1 cellular context compared by ENCODE assay signal in the genomic region with DNA sequence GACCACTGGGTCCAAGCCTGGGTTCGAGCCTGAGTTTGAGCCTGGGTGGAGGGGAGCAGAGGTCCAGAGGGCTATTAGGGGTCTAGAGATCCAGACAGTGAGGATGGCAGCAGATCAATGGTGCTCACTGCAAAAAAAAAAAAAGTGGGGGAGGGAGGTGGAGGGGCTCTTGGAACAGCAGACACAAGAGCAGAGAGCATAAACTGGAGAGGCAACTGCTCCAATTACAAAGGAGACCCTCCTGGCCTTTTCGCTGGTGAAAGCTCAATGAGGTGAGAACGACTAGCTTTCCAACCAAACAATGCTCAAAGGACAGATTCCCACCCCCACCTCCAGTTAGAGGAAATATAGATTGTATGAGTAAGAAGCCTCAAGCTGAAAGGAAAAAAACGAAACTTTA.
TF ChIP-seq lines count a peak whose summit lies in the region.

No MANE protein-coding gene starts in this region.

TF ChIP-seq in K562, 482 proteins besides CTCF, POLR2A, EP300 and RAD21 (continued from another document):
- TF ChIP-seq, protein P1, sequence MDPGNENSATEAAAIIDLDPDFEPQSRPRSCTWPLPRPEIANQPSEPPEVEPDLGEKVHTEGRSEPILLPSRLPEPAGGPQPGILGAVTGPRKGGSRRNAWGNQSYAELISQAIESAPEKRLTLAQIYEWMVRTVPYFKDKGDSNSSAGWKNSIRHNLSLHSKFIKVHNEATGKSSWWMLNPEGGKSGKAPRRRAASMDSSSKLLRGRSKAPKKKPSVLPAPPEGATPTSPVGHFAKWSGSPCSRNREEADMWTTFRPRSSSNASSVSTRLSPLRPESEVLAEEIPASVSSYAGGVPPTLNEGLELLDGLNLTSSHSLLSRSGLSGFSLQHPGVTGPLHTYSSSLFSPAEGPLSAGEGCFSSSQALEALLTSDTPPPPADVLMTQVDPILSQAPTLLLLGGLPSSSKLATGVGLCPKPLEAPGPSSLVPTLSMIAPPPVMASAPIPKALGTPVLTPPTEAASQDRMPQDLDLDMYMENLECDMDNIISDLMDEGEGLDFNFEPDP (CRISPR knock-in tag; IDR thresholded peaks at IDR 0.05) = no peak
- no peak for TF ChIP-seq SMARCC2 (IDR thresholded peaks at IDR 0.05; ENCODE audit: low read depth)
- no peak for TF ChIP-seq CHD1 (IDR thresholded peaks at IDR 0.05; ENCODE audit: low read length)
- TF ChIP-seq TCF3 (CRISPR knock-in tag; IDR thresholded peaks at IDR 0.05) = no peak
- no peak for TF ChIP-seq DLX4 (CRISPR knock-in tag; IDR thresholded peaks at IDR 0.05)
- no peak for TF ChIP-seq NR1H2 (CRISPR knock-in tag; IDR thresholded peaks at IDR 0.05)
- no peak for TF ChIP-seq XRCC5 (IDR thresholded peaks at IDR 0.05; ENCODE audit: low read depth, low read length)
- TF ChIP-seq TSC22D4 (tag; IDR thresholded peaks at IDR 0.05) = no peak
- no peak for TF ChIP-seq XRCC3 (IDR thresholded peaks at IDR 0.05)
- TF ChIP-seq ZNF778 (CRISPR knock-in tag; IDR thresholded peaks at IDR 0.05) = no peak
